Comparison of ENCODE assay signal across 27 cellular contexts in the genomic region with DNA sequence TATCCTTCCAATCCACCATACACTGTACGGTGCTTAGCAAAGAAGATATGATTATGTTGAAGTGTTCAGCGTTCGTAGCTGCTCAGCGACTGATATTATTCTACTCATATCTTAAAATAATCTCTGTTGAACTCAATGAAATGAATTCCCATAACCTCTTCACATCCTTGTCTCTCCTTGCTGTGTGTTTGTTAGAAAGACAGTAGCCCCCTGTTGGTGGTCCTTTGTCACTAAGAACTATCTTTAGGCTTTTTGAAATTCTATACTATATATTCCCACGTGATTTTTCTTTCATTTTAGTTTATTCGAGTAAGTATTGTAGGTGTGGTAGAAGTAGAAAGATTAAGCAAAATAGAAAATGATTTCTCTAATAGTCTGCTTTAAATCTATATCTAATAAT.
"Had no signal": no experiment of that assay in that cellular context is flagged by ENCODE, and none has a peak within 500 bp of the region (broad histone marks: within the 10 kb centered on the region; RNA-seq: fewer than 3 reads in every experiment).

No MANE protein-coding gene starts in this region.

- H3K4me1 Mint-ChIP-seq: activated CD4-positive, alpha-beta T cell treated with anti-CD3 and anti-CD28 coated beads, Interleukin-2, amount 10 ng/mL, durations not matched to agents 7 days and 5 days; activated T-helper 17 cell treated with anti-CD3 and anti-CD28 coated beads, Interleukin-2, amount 50 U/mL, for 72 hours; T-cell had no signal

- H3K27ac ChIP-seq: Peyer's patch, SJSA1 had no signal

- FAIRE-seq: astrocyte, TTC549 had no signal

- H3K9me3 ChIP-seq: Peyer's patch, SJSA1 had no signal

- H3K27me3 ChIP-seq: Peyer's patch, SJSA1 had no signal

- H3K36me3 Mint-ChIP-seq: activated CD4-positive, alpha-beta memory T cell treated with anti-CD3 and anti-CD28 coated beads for 36 hours; activated naive CD8-positive, alpha-beta T cell; brain; T-cell had no signal

- H3K36me3 ChIP-seq: Peyer's patch, SJSA1 had no signal

- H3K27me3 Mint-ChIP-seq: activated CD4-positive, alpha-beta memory T cell treated with anti-CD3 and anti-CD28 coated beads for 36 hours; activated CD4-positive, alpha-beta T cell treated with anti-CD3 and anti-CD28 coated beads, Interleukin-2, amount 10 ng/mL, durations not matched to agents 7 days and 5 days; activated naive CD8-positive, alpha-beta T cell; activated T-helper 17 cell treated with anti-CD3 and anti-CD28 coated beads, Interleukin-2, amount 50 U/mL, for 72 hours; brain; T-cell had no signal

- H3K4me3 Mint-ChIP-seq: activated CD4-positive, alpha-beta memory T cell treated with anti-CD3 and anti-CD28 coated beads for 36 hours; activated CD4-positive, alpha-beta T cell treated with anti-CD3 and anti-CD28 coated beads, Interleukin-2, amount 10 ng/mL, durations not matched to agents 7 days and 5 days; activated naive CD4-positive, alpha-beta T cell treated with anti-CD3 and anti-CD28 coated beads for 36 hours; activated naive CD8-positive, alpha-beta T cell; activated T-helper 17 cell treated with anti-CD3 and anti-CD28 coated beads, Interleukin-2, amount 50 U/mL, for 72 hours; brain; T-cell had no signal

- H3K27ac Mint-ChIP-seq: activated CD4-positive, alpha-beta memory T cell treated with anti-CD3 and anti-CD28 coated beads for 36 hours; activated CD4-positive, alpha-beta T cell treated with anti-CD3 and anti-CD28 coated beads, Interleukin-2, amount 10 ng/mL, durations not matched to agents 7 days and 5 days; activated naive CD4-positive, alpha-beta T cell treated with anti-CD3 and anti-CD28 coated beads for 36 hours; activated naive CD8-positive, alpha-beta T cell; activated T-helper 17 cell treated with anti-CD3 and anti-CD28 coated beads, Interleukin-2, amount 50 U/mL, for 72 hours; T-cell had no signal

- DNase-seq: activated CD4-positive, alpha-beta memory T cell treated with anti-CD3 and anti-CD28 coated beads for 36 hours; activated CD4-positive, alpha-beta T cell treated with anti-CD3 and anti-CD28 coated beads, Interleukin-2, amount 10 ng/mL, durations not matched to agents 7 days and 5 days; activated CD4-positive, CD25-positive, alpha-beta regulatory T cell; activated CD8-positive, alpha-beta memory T cell treated with anti-CD3 and anti-CD28 coated beads for 24 hours; activated gamma-delta T cell; activated naive CD4-positive, alpha-beta T cell treated with anti-CD3 and anti-CD28 coated beads for 36 hours; activated T-cell treated with anti-CD3 and anti-CD28 coated beads, Interleukin-2, amount 50 U/mL, for 48 hours; amygdala; KG1; NCI-H1048; NCI-H1930; NCI-H2171; NCI-H2227 treated with DMSO at 0.1 percent for 48 hours; NCI-H526; NCI-H774; NK-92 treated with Interleukin-12 subunit alpha and Interleukin-12 subunit beta, amount 100 ng/mL, for 24 hours; Peyer's patch; SHP77; T-cell; T-helper 2 cell; T1000 had no signal

- H3K4me1 ChIP-seq: Peyer's patch, SJSA1 had no signal

- H3K4me3 ChIP-seq: Peyer's patch, SJSA1 had no signal

- ATAC-seq: activated T-helper 17 cell treated with anti-CD3 and anti-CD28 coated beads, Interleukin-2, amount 50 U/mL, for 72 hours; T-cell had no signal

- H3K9me3 Mint-ChIP-seq: activated CD4-positive, alpha-beta T cell treated with anti-CD3 and anti-CD28 coated beads, Interleukin-2, amount 10 ng/mL, durations not matched to agents 7 days and 5 days; activated naive CD4-positive, alpha-beta T cell treated with anti-CD3 and anti-CD28 coated beads for 36 hours; brain had no signal
